ENCODE assay signal across 35 cellular contexts in genomic region chr15:87429754-87430153, GRCh38.
"Had no signal": no experiment of that assay in that cellular context is flagged by ENCODE, and none has a peak within 500 bp of the region (broad histone marks: within the 10 kb centered on the region; RNA-seq: fewer than 3 reads in every experiment).

No MANE protein-coding gene starts in this region.

- H3K9me3 ChIP-seq: MG63 had no signal

- H3K4me3 ChIP-seq: MG63 had no signal

- DNase-seq: Karpas-422, Kasumi-1, MG63, MM.1S, MV-4-11, NCI-H1048, NCI-H1092, NCI-H1092 treated with DMSO at 0.1 percent for 48 hours, NCI-H1105, NCI-H1105 treated with DMSO at 0.1 percent for 48 hours, NCI-H1417, NCI-H1417 treated with DMSO at 0.1 percent for 48 hours, NCI-H1436, NCI-H1436 treated with DMSO at 0.1 percent for 48 hours, NCI-H146, NCI-H1694, NCI-H1694 treated with DMSO at 0.1 percent for 48 hours, NCI-H187, NCI-H187 treated with DMSO at 0.1 percent for 48 hours, NCI-H1930, NCI-H2029, NCI-H2029 treated with DMSO at 0.1 percent for 48 hours, NCI-H2081, NCI-H2081 treated with DMSO at 0.1 percent for 48 hours, NCI-H2107, NCI-H2171, NCI-H2171 treated with DMSO at 0.1 percent for 48 hours, NCI-H2227 treated with DMSO at 0.1 percent for 48 hours, NCI-H226, NCI-H345, NCI-H446, NCI-H446 treated with DMSO at 0.1 percent for 48 hours, NCI-H510A, NCI-H510A treated with DMSO at 0.1 percent for 48 hours, NCI-H524 had no signal

- H3K36me3 ChIP-seq: MG63 had no signal

- H3K27me3 ChIP-seq: MG63 had no signal
